17 cellular contexts compared by ENCODE assay signal in the genomic region with DNA sequence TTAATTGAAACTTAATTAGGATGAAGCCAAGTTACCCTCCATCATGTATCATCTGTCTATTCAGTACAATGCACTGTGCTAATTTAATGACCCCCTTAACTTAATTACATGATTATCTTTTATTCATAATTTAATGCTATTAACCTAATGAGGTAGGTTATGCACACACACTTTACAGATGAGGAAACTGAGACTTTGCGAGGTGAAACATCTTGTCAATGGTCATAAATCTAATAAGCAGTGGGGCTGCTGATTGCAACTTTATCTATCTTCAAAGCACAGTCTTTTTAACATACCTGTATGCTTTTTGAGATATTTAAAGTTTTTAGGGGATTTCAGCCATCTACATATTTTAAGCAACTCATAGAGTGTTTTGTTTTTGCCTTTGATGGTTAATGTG. TPM values are rescaled to one million over a fixed set of nuclear protein-coding genes. Genes with fewer than 3 reads are reported as not detected.
A peak's percentile ranks its signal among the peaks of the same experiment; 100 is the strongest.
DNase-seq lines count a peak whose midpoint lies in the region; ATAC-seq and TF ChIP-seq lines count a peak whose summit lies in the region.
"Had no signal": no experiment of that assay in that cellular context is flagged by ENCODE, and none has a peak within 500 bp of the region (broad histone marks: within the 10 kb centered on the region; RNA-seq: fewer than 3 reads in every experiment).

No MANE protein-coding gene starts in this region.

- H3K4me1 ChIP-seq in Peyer's patch (peaks cover 0 to 20% (median 4%) of the 10 kb centered on the region in 4 donors), iPS-20b (ENCODE audit: insufficient read depth, low read length) (peaks cover 31% of the 10 kb centered on the region)

- H3K4me3 ChIP-seq in Peyer's patch = peak overlapping the region; percentile 12 to 49 (median 30)
- H3K4me3 ChIP-seq in iPS-20b (ENCODE audit: low read length) = peak overlapping the region; percentile 75

- H3K27ac Mint-ChIP-seq in type B pancreatic cell = peak overlapping the region; percentile 100
- no peak overlapping the region for H3K27ac Mint-ChIP-seq in activated naive CD4-positive, alpha-beta T cell treated with anti-CD3 and anti-CD28 coated beads for 36 hours
- H3K27ac Mint-ChIP-seq: CD4-positive, alpha-beta T cell; nephron progenitor cell had no signal

- no peak for ATAC-seq in HG02610 (IDR thresholded peaks at IDR 0.05; ENCODE audit: unreplicated experiment)
- ATAC-seq: left cardiac atrium had no signal

- CTCF ChIA-PET in activated naive CD4-positive, alpha-beta T cell treated with anti-CD3 and anti-CD28 coated beads for 36 hours (lab: Charles Lee) = no interaction called here

- H3K9me3 ChIP-seq in Peyer's patch = no peaks in the 10 kb centered on the region
- H3K9me3 ChIP-seq in iPS-20b (ENCODE audit: insufficient read depth, low read depth, low read length) = no peaks in the 10 kb centered on the region

- TF ChIP-seq CTCF in Peyer's patch (IDR thresholded peaks at IDR 0.05) (no peak), type B pancreatic cell (conservative IDR thresholded peaks at IDR 0.05) (no peak)

- H3K27me3 Mint-ChIP-seq in type B pancreatic cell = no peaks in the 10 kb centered on the region
- H3K27me3 Mint-ChIP-seq in activated naive CD4-positive, alpha-beta T cell treated with anti-CD3 and anti-CD28 coated beads for 36 hours (ENCODE audit: low read depth) = no peaks in the 10 kb centered on the region
- H3K27me3 Mint-ChIP-seq: CD4-positive, alpha-beta T cell had no signal

- TF ChIP-seq POLR2A in Peyer's patch (IDR thresholded peaks at IDR 0.05) = no peak

- H3K4me1 Mint-ChIP-seq in type B pancreatic cell (ENCODE audit: unreplicated experiment) = peaks cover 9% of the 10 kb centered on the region
- H3K4me1 Mint-ChIP-seq in activated naive CD4-positive, alpha-beta T cell treated with anti-CD3 and anti-CD28 coated beads for 36 hours (ENCODE audit: low read depth) = no peaks in the 10 kb centered on the region

- intact Hi-C loops in activated naive CD4-positive, alpha-beta T cell treated with anti-CD3 and anti-CD28 coated beads for 36 hours (cut with micrococcal nuclease) = no loop called here

- H3K36me3 Mint-ChIP-seq in type B pancreatic cell = peaks cover 8% of the 10 kb centered on the region
- H3K36me3 Mint-ChIP-seq in activated naive CD4-positive, alpha-beta T cell treated with anti-CD3 and anti-CD28 coated beads for 36 hours (ENCODE audit: low read depth) = no peaks in the 10 kb centered on the region

- peak overlapping the region; percentile 88 for H3K4me3 Mint-ChIP-seq in type B pancreatic cell
- H3K4me3 Mint-ChIP-seq in activated naive CD4-positive, alpha-beta T cell treated with anti-CD3 and anti-CD28 coated beads for 36 hours = no peak overlapping the region
- H3K4me3 Mint-ChIP-seq: nephron progenitor cell had no signal

- H3K9me3 Mint-ChIP-seq in type B pancreatic cell = peaks cover 5% of the 10 kb centered on the region
- H3K9me3 Mint-ChIP-seq in activated naive CD4-positive, alpha-beta T cell treated with anti-CD3 and anti-CD28 coated beads for 36 hours = no peaks in the 10 kb centered on the region
- H3K9me3 Mint-ChIP-seq: CD4-positive, alpha-beta T cell had no signal

- peak overlapping the region; percentile 63; the same call in 1 of the 2 replicates for H3K9ac ChIP-seq in iPS-20b (ENCODE audit: low read depth, low read length)

- DNase-seq in NCI-H2029 treated with DMSO at 0.1 percent for 48 hours (lab: John Stamatoyannopoulos, UW) (peak; percentile 19), NCI-H2029 (lab: John Stamatoyannopoulos, UW) (no peak), Peyer's patch (no peak), type B pancreatic cell (ENCODE audit: extremely low spot score, unreplicated experiment) (no peak), putamen (ENCODE audit: low spot score) (no peak)
- no peak for DNase-seq in activated naive CD4-positive, alpha-beta T cell treated with anti-CD3 and anti-CD28 coated beads for 36 hours
- DNase-seq: 8988T; activated effector memory CD4-positive, alpha-beta T cell treated with anti-CD3 and anti-CD28 coated beads, Interleukin-2, amount 50 U/mL, for 16 hours; brain microvascular endothelial cell; left cardiac atrium; NCI-H1105; nephron progenitor cell; SHP77 had no signal

- no peaks in the 10 kb centered on the region for H3K36me3 ChIP-seq in Peyer's patch
- no peaks in the 10 kb centered on the region for H3K36me3 ChIP-seq in iPS-20b (ENCODE audit: insufficient read depth, low read depth, low read length)
- H3K36me3 ChIP-seq: brain microvascular endothelial cell had no signal

- H3K27me3 ChIP-seq in Peyer's patch (no peaks in the 10 kb centered on the region), iPS-20b (ENCODE audit: insufficient read depth, low read length) (no peaks in the 10 kb centered on the region)
- H3K27me3 ChIP-seq: brain microvascular endothelial cell had no signal

- peak overlapping the region in 3 of 4 donors; percentile 87 to 92 (median 88) for H3K27ac ChIP-seq in Peyer's patch
- no peak overlapping the region for H3K27ac ChIP-seq in iPS-20b (ENCODE audit: low read length)
- H3K27ac ChIP-seq: brain microvascular endothelial cell had no signal

RNA-seq across cellular contexts. Expression of a gene that starts 0.5 kb away (rescaled TPM):
- total RNA-seq in Peyer's patch = 10 to 100 TPM; 25.6 to 79.4 (median 71.1) TPM
- 14.8 and 27.8 TPM in 2 replicates for total RNA-seq in type B pancreatic cell (ENCODE audit: low replicate concordance)
- under 1 TPM in 1 of 2 experiments, not detected in 1; 0.05 TPM for total RNA-seq in activated naive CD4-positive, alpha-beta T cell treated with anti-CD3 and anti-CD28 coated beads for 36 hours
- total RNA-seq: glomerular endothelial cell had no signal

Comparison
In these comparisons a context has a peak if more than half of its experiments do, and no peak if none do; other contexts are left out.
1. RNA of a gene that starts 0.5 kb away (total RNA-seq): 25.6 to 79.4 TPM in Peyer's patch and 14.8 to 27.8 TPM in type B pancreatic cell; 0.05 TPM in activated naive CD4-positive, alpha-beta T cell treated with anti-CD3 and anti-CD28 coated beads for 36 hours; every median in the first group is over 10 times any median in the second.